In the genomic region with DNA sequence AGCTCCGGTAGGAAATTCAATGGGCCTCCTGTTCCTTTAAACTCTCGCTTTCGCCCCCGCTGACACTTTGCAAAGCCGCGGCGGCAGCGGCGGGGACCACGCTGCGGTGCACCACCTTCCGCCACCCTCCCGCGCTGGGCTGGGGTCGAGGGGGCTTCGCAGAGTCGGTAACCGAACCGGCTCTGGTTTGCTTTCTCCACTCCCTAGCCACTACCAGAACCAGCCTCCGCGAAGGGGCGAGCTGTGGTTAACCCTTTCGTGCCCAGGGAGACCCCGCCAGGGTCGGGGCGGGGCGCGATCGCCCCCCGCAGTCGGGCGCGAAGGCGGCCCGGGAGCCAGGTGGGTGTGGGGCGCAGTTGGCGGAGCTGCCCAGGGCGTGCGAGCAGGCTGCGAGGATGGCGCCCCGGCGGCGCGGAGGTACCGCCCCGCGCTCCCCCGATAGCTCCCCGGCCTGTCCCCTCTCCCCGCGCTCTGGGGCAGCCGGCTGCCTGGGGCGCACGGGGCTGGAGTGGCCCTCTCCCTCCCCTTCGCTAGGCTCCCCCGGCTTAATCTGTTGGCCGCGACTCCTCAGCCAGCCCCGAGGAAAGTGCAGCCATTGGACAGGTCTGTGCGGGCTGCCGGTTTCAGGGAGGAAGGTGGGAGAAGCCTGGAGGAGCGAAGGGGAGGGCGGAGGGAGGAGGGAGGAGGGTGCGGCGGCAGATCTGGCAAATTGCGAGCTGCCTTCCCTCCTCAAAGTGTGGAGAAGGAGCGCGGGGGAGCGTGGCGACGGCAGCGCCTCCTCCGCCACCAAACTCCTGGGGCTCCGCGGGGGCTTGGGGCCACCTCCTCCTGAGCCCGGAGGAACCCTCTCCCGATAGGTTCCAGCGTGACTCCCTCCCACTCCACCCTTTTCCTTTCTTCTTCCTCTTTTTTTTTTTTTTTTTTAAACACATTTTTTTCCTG, we compare ENCODE assay signal across 1 cellular context.
TF ChIP-seq lines count a peak whose summit lies in the region.

No MANE protein-coding gene starts in this region.

TF ChIP-seq in HepG2, 621 proteins besides CTCF, POLR2A, EP300 and RAD21 (continued from another document and continues in another):
- TF ChIP-seq, protein P1, sequence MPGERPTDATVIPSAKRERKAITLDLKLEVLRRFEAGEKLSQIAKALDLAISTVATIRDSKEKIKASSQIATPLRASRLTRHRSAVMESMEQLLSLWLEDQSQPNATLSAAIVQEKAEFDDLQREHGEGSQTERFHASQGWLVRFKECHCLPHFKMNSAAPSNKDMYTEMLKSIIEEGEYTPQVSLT (CRISPR knock-in tag; IDR thresholded peaks at IDR 0.05; ENCODE audit: borderline replicate concordance, low read depth): no peak
- TF ChIP-seq RCOR2 (CRISPR knock-in tag; IDR thresholded peaks at IDR 0.05) (no peak), KDM2A (CRISPR knock-in tag; IDR thresholded peaks at IDR 0.05; ENCODE audit: borderline replicate concordance, low read depth) (0 out of 2 replicates have a peak, but pooled peaks have one; percentile 44), REXO4 (CRISPR knock-in tag; IDR thresholded peaks at IDR 0.05; ENCODE audit: borderline replicate concordance) (no peak), AGO2 (optimal IDR thresholded peaks at IDR 0.05; ENCODE audit: low read depth, low read length) (peak; percentile 44), ZNF652 (CRISPR knock-in tag; IDR thresholded peaks at IDR 0.05; ENCODE audit: borderline replicate concordance, low read depth) (0 out of 2 replicates have a peak, but pooled peaks have one; percentile 75), ZBTB7B (CRISPR knock-in tag; IDR thresholded peaks at IDR 0.05) (peak; percentile 76; the same call in 1 of the 2 replicates), ZNF138 (CRISPR knock-in tag; IDR thresholded peaks at IDR 0.05; ENCODE audit: low read depth) (no peak), HNRNPLL (IDR thresholded peaks at IDR 0.05; ENCODE audit: low read depth, low read length, poor library complexity, severe bottlenecking) (peak; percentile 93), ZSCAN29 (CRISPR knock-in tag; conservative IDR thresholded peaks at IDR 0.05) (no peak), ZNF44 (CRISPR knock-in tag; IDR thresholded peaks at IDR 0.05) (no peak), NCOA2 (CRISPR knock-in tag; IDR thresholded peaks at IDR 0.05) (no peak), NR2F2 (IDR thresholded peaks at IDR 0.05; ENCODE audit: borderline replicate concordance, low read depth) (no peak), ZNF766 (CRISPR knock-in tag; IDR thresholded peaks at IDR 0.05; ENCODE audit: borderline replicate concordance) (no peak), ELF4 (CRISPR knock-in tag; IDR thresholded peaks at IDR 0.05; ENCODE audit: borderline replicate concordance) (no peak), NR2C2 (CRISPR knock-in tag; IDR thresholded peaks at IDR 0.05; ENCODE audit: borderline replicate concordance) (no peak)
- TF ChIP-seq, protein P2, sequence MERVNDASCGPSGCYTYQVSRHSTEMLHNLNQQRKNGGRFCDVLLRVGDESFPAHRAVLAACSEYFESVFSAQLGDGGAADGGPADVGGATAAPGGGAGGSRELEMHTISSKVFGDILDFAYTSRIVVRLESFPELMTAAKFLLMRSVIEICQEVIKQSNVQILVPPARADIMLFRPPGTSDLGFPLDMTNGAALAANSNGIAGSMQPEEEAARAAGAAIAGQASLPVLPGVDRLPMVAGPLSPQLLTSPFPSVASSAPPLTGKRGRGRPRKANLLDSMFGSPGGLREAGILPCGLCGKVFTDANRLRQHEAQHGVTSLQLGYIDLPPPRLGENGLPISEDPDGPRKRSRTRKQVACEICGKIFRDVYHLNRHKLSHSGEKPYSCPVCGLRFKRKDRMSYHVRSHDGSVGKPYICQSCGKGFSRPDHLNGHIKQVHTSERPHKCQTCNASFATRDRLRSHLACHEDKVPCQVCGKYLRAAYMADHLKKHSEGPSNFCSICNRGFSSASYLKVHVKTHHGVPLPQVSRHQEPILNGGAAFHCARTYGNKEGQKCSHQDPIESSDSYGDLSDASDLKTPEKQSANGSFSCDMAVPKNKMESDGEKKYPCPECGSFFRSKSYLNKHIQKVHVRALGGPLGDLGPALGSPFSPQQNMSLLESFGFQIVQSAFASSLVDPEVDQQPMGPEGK (CRISPR knock-in tag; IDR thresholded peaks at IDR 0.05): peak; percentile 18; the same call in 1 of the 2 replicates
- TF ChIP-seq, protein P3, sequence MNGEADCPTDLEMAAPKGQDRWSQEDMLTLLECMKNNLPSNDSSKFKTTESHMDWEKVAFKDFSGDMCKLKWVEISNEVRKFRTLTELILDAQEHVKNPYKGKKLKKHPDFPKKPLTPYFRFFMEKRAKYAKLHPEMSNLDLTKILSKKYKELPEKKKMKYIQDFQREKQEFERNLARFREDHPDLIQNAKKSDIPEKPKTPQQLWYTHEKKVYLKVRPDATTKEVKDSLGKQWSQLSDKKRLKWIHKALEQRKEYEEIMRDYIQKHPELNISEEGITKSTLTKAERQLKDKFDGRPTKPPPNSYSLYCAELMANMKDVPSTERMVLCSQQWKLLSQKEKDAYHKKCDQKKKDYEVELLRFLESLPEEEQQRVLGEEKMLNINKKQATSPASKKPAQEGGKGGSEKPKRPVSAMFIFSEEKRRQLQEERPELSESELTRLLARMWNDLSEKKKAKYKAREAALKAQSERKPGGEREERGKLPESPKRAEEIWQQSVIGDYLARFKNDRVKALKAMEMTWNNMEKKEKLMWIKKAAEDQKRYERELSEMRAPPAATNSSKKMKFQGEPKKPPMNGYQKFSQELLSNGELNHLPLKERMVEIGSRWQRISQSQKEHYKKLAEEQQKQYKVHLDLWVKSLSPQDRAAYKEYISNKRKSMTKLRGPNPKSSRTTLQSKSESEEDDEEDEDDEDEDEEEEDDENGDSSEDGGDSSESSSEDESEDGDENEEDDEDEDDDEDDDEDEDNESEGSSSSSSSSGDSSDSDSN (CRISPR knock-in tag; IDR thresholded peaks at IDR 0.05): 0 out of 2 replicates have a peak, but pooled peaks have one; percentile 8
- TF ChIP-seq, protein P4, sequence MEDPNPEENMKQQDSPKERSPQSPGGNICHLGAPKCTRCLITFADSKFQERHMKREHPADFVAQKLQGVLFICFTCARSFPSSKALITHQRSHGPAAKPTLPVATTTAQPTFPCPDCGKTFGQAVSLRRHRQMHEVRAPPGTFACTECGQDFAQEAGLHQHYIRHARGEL (CRISPR knock-in tag; IDR thresholded peaks at IDR 0.05): no peak
- TF ChIP-seq, protein P5, sequence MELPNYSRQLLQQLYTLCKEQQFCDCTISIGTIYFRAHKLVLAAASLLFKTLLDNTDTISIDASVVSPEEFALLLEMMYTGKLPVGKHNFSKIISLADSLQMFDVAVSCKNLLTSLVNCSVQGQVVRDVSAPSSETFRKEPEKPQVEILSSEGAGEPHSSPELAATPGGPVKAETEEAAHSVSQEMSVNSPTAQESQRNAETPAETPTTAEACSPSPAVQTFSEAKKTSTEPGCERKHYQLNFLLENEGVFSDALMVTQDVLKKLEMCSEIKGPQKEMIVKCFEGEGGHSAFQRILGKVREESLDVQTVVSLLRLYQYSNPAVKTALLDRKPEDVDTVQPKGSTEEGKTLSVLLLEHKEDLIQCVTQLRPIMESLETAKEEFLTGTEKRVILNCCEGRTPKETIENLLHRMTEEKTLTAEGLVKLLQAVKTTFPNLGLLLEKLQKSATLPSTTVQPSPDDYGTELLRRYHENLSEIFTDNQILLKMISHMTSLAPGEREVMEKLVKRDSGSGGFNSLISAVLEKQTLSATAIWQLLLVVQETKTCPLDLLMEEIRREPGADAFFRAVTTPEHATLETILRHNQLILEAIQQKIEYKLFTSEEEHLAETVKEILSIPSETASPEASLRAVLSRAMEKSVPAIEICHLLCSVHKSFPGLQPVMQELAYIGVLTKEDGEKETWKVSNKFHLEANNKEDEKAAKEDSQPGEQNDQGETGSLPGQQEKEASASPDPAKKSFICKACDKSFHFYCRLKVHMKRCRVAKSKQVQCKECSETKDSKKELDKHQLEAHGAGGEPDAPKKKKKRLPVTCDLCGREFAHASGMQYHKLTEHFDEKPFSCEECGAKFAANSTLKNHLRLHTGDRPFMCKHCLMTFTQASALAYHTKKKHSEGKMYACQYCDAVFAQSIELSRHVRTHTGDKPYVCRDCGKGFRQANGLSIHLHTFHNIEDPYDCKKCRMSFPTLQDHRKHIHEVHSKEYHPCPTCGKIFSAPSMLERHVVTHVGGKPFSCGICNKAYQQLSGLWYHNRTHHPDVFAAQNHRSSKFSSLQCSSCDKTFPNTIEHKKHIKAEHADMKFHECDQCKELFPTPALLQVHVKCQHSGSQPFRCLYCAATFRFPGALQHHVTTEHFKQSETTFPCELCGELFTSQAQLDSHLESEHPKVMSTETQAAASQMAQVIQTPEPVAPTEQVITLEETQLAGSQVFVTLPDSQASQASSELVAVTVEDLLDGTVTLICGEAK (IDR thresholded peaks at IDR 0.05): no peak
- TF ChIP-seq, protein P5 (CRISPR knock-in tag; IDR thresholded peaks at IDR 0.05): no peak
- TF ChIP-seq, protein P6, sequence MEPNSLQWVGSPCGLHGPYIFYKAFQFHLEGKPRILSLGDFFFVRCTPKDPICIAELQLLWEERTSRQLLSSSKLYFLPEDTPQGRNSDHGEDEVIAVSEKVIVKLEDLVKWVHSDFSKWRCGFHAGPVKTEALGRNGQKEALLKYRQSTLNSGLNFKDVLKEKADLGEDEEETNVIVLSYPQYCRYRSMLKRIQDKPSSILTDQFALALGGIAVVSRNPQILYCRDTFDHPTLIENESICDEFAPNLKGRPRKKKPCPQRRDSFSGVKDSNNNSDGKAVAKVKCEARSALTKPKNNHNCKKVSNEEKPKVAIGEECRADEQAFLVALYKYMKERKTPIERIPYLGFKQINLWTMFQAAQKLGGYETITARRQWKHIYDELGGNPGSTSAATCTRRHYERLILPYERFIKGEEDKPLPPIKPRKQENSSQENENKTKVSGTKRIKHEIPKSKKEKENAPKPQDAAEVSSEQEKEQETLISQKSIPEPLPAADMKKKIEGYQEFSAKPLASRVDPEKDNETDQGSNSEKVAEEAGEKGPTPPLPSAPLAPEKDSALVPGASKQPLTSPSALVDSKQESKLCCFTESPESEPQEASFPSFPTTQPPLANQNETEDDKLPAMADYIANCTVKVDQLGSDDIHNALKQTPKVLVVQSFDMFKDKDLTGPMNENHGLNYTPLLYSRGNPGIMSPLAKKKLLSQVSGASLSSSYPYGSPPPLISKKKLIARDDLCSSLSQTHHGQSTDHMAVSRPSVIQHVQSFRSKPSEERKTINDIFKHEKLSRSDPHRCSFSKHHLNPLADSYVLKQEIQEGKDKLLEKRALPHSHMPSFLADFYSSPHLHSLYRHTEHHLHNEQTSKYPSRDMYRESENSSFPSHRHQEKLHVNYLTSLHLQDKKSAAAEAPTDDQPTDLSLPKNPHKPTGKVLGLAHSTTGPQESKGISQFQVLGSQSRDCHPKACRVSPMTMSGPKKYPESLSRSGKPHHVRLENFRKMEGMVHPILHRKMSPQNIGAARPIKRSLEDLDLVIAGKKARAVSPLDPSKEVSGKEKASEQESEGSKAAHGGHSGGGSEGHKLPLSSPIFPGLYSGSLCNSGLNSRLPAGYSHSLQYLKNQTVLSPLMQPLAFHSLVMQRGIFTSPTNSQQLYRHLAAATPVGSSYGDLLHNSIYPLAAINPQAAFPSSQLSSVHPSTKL (CRISPR knock-in tag; IDR thresholded peaks at IDR 0.05): 0 out of 2 replicates have a peak, but pooled peaks have one; percentile 16
